In the genomic region with DNA sequence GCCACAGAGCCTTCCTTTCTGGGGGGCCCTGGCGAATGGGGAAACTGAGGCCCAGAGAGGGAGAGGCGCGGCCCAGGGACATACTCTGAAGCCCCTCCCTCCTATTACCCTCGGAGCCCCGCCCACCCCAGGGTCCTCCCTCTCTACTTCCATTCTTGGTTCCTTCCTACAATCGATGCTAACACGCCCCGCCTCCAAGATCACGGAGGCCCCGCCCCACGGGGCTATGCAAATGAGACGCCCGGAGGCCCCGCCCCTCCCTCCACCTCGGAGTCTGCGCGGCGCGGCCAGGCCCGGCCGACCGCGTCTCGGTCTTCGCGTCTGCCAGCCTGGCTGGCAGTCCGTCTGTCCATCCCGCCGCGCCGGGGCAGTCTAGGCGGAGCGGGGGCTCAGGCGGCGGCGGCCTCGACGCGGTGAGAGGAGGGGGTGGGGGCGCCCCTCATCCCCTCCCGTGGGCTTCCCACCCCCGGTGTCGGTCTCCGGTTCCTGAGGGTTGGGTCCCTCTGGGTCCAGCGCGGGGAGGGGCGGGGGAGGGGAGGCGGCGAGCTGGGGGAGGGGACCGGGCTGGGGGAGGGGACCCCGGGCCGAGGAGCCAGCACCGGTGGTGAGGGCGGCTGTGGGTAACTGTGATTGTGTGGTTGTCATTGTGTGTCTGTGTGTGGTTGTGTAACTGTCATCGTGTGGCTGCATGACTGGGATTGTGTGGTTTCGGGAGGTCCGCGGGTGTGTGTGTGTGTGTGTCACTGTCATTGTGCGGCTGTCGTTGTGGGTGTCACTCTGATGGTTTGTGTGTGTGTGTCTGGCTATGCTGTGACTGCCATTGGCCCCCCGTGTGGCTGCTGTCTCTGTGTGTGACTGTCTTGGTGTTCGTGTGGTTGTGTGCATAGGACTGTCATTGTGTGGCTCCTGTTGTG, we compare ENCODE assay signal across 8 cellular contexts. TPM values are rescaled to one million over a fixed set of nuclear protein-coding genes. Genes with fewer than 3 reads are reported as not detected.
DNase-seq lines count a peak whose midpoint lies in the region; ATAC-seq and TF ChIP-seq lines count a peak whose summit lies in the region.

A gene with protein sequence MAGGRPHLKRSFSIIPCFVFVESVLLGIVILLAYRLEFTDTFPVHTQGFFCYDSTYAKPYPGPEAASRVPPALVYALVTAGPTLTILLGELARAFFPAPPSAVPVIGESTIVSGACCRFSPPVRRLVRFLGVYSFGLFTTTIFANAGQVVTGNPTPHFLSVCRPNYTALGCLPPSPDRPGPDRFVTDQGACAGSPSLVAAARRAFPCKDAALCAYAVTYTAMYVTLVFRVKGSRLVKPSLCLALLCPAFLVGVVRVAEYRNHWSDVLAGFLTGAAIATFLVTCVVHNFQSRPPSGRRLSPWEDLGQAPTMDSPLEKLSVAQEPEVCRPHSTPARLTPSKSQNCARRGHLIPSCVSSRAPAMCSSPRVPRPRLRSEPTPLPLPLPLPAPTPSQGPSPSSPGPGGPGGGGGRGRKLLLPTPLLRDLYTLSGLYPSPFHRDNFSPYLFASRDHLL (plus strand): TSS at position 273 of the 914 bp plus-strand sequence. CDS start 2,242 bp downstream, outside the sequence.

- H3K4me3 ChIP-seq in NB4 (ENCODE audit: low read depth, low read length) (no peak within 1 kb of the TSS), SU-DHL-6 (ENCODE audit: insufficient read depth, low read length, poor library complexity, severe bottlenecking) (no peak within 1 kb of the TSS), osteoblast (ENCODE audit: insufficient read depth, low read length) (peak within 1 kb of the TSS; percentile 74), suprapubic skin (peak within 1 kb of the TSS; percentile 61)

- 8% methylated on average over 27 of the region's 62 CpGs for WGBS in suprapubic skin

- H3K27me3 ChIP-seq in SU-DHL-6 (ENCODE audit: low read length) (no peaks in the 10 kb centered on the region), osteoblast (ENCODE audit: insufficient read depth, low read length) (no peaks in the 10 kb centered on the region), suprapubic skin (no peaks in the 10 kb centered on the region)

- no peak within 1 kb of the TSS for H3K9ac ChIP-seq in SU-DHL-6 (ENCODE audit: low read length)

- peaks cover 9% of the 10 kb centered on the region for H3K4me1 Mint-ChIP-seq in activated naive CD8-positive, alpha-beta T cell treated with anti-CD3 and anti-CD28 coated beads for 36 hours
- peaks cover 9% of the 10 kb centered on the region for H3K4me1 Mint-ChIP-seq in glutamatergic neuron (ENCODE audit: low read depth, unreplicated experiment)

- H4K20me1 ChIP-seq in SU-DHL-6 (ENCODE audit: low read depth, low read length) (no peaks in the 10 kb centered on the region; the same call in 1 of the 2 replicates), osteoblast (ENCODE audit: insufficient read depth, low read length) (peaks cover 27% of the 10 kb centered on the region)

- H3K27ac ChIP-seq in SU-DHL-6 (ENCODE audit: low read depth, low read length) (no peak within 1 kb of the TSS), osteoblast (ENCODE audit: low read depth, low read length) (no peak within 1 kb of the TSS), suprapubic skin (peak within 1 kb of the TSS; percentile 21)

- H2AFZ ChIP-seq in SU-DHL-6 (ENCODE audit: low read depth, low read length, severe bottlenecking) (no peak within 1 kb of the TSS), osteoblast (ENCODE audit: low read length) (no peak within 1 kb of the TSS)

- H3K4me1 ChIP-seq in osteoblast (ENCODE audit: insufficient read depth, low read length) (peaks cover 10% of the 10 kb centered on the region), suprapubic skin (peaks cover 14% of the 10 kb centered on the region)

- H3K9me3 ChIP-seq in SU-DHL-6 (ENCODE audit: insufficient read depth, low read length) (no peaks in the 10 kb centered on the region), osteoblast (ENCODE audit: low read depth, low read length) (no peaks in the 10 kb centered on the region), suprapubic skin (no peaks in the 10 kb centered on the region)

- H3K27me3 Mint-ChIP-seq in activated naive CD8-positive, alpha-beta T cell treated with anti-CD3 and anti-CD28 coated beads for 36 hours, result peaks cover 15% of the 10 kb centered on the region
- peaks cover 11% of the 10 kb centered on the region for H3K27me3 Mint-ChIP-seq in glutamatergic neuron (ENCODE audit: unreplicated experiment)

- ATAC-seq in HG02981 (IDR thresholded peaks at IDR 0.05; ENCODE audit: unreplicated experiment), result no peak

- H3K79me2 ChIP-seq in SU-DHL-6 (ENCODE audit: insufficient read depth, low read length) (no peaks in the 10 kb centered on the region), osteoblast (ENCODE audit: insufficient read depth, low read length) (peaks cover 11% of the 10 kb centered on the region)

- H3F3A ChIP-seq in SU-DHL-6 (ENCODE audit: insufficient read depth), result no peaks in the 10 kb centered on the region

- no peak within 1 kb of the TSS for H3K27ac Mint-ChIP-seq in activated naive CD8-positive, alpha-beta T cell treated with anti-CD3 and anti-CD28 coated beads for 36 hours
- H3K27ac Mint-ChIP-seq in glutamatergic neuron (ENCODE audit: unreplicated experiment), result peak within 1 kb of the TSS; percentile 96

- H3K36me3 ChIP-seq in SU-DHL-6 (ENCODE audit: low read length), result no peaks in the 10 kb centered on the region
- peaks cover 12% of the 10 kb centered on the region for H3K36me3 ChIP-seq in osteoblast (ENCODE audit: insufficient read depth, low read length)
- peaks cover 7% of the 10 kb centered on the region for H3K36me3 ChIP-seq in suprapubic skin

- DNase-seq in NB4 (ENCODE audit: low read depth) (peak; percentile 89), glutamatergic neuron (peak; percentile 98), osteoblast (ENCODE audit: insufficient read length, low spot score, missing footprints) (peak; percentile 100), suprapubic skin (ENCODE audit: low spot score in 2 of 2) (peak; percentile 96 to 97)
- peak; percentile 82 for DNase-seq in activated naive CD8-positive, alpha-beta T cell treated with anti-CD3 and anti-CD28 coated beads for 36 hours

- no peak for TF ChIP-seq EP300 in suprapubic skin (IDR thresholded peaks at IDR 0.05)

- no peaks in the 10 kb centered on the region for H3K9me3 Mint-ChIP-seq in activated naive CD8-positive, alpha-beta T cell treated with anti-CD3 and anti-CD28 coated beads for 36 hours
- peaks cover 9% of the 10 kb centered on the region for H3K9me3 Mint-ChIP-seq in glutamatergic neuron (ENCODE audit: unreplicated experiment)

- no peak for TF ChIP-seq CTCF in NB4 (IDR thresholded peaks at IDR 0.05; ENCODE audit: low read depth, low read length)
- TF ChIP-seq CTCF in SU-DHL-6 (IDR thresholded peaks at IDR 0.05; ENCODE audit: insufficient read depth, low read length, poor library complexity, severe bottlenecking), result no peak
- no peak for TF ChIP-seq CTCF in glutamatergic neuron (IDR thresholded peaks at IDR 0.05; ENCODE audit: partially characterized antibody, unreplicated experiment)
- TF ChIP-seq CTCF in osteoblast (IDR thresholded peaks at IDR 0.05; ENCODE audit: extremely low read depth, low read depth, low read length), result no peak
- TF ChIP-seq CTCF in suprapubic skin (IDR thresholded peaks at IDR 0.05), result no peak

- H3K4me3 Mint-ChIP-seq in activated naive CD8-positive, alpha-beta T cell treated with anti-CD3 and anti-CD28 coated beads for 36 hours, result peak within 1 kb of the TSS; percentile 42
- H3K4me3 Mint-ChIP-seq in glutamatergic neuron (ENCODE audit: unreplicated experiment), result peak within 1 kb of the TSS; percentile 100

- H3K36me3 Mint-ChIP-seq in activated naive CD8-positive, alpha-beta T cell treated with anti-CD3 and anti-CD28 coated beads for 36 hours, result no peaks in the 10 kb centered on the region
- peaks cover 5% of the 10 kb centered on the region for H3K36me3 Mint-ChIP-seq in glutamatergic neuron (ENCODE audit: unreplicated experiment)

- H3K9me2 ChIP-seq in SU-DHL-6 (replicated peaks; ENCODE audit: insufficient read depth, low read length), result no peaks in the 10 kb centered on the region

- H3K4me2 ChIP-seq in SU-DHL-6 (ENCODE audit: low read depth, low read length, poor library complexity, severe bottlenecking), result peak within 1 kb of the TSS; percentile 5
- H3K4me2 ChIP-seq in osteoblast (ENCODE audit: insufficient read depth, low read length), result peak within 1 kb of the TSS; percentile 92

- TF ChIP-seq POLR2A in GM10847 (IDR thresholded peaks at IDR 0.05; ENCODE audit: extremely low read depth, insufficient read length) (peak; percentile 13), NB4 (IDR thresholded peaks at IDR 0.05; ENCODE audit: extremely low read depth, insufficient read length) (no peak), suprapubic skin (IDR thresholded peaks at IDR 0.05) (no peak)

RNA-seq across cellular contexts. Expression of the gene that starts here (rescaled TPM):
- 1 to 10 TPM in 1 of 2 experiments, under 1 TPM in 1; 0.70 to 1.2 TPM for total RNA-seq in activated naive CD8-positive, alpha-beta T cell treated with anti-CD3 and anti-CD28 coated beads for 36 hours
- total RNA-seq in glutamatergic neuron (ENCODE audit: unreplicated experiment) (77.0 TPM), osteoblast (10.6 and 14.1 TPM in 2 replicates), suprapubic skin (10 to 100 TPM; 18.9 to 32.1 (median 22.5) TPM)

Comparison
In these comparisons a context has a peak if more than half of its experiments do, and no peak if none do; other contexts are left out.
1. H3K4me3 ChIP-seq: peak in osteoblast (single experiment) and suprapubic skin (single experiment); none in NB4 (single experiment) and SU-DHL-6 (single experiment).
2. Peak in every context shown above with its lines, with median percentiles within 50 percentile points of each other: DNase-seq.